Comparison of ENCODE assay signal across 19 cellular contexts in the genomic region with DNA sequence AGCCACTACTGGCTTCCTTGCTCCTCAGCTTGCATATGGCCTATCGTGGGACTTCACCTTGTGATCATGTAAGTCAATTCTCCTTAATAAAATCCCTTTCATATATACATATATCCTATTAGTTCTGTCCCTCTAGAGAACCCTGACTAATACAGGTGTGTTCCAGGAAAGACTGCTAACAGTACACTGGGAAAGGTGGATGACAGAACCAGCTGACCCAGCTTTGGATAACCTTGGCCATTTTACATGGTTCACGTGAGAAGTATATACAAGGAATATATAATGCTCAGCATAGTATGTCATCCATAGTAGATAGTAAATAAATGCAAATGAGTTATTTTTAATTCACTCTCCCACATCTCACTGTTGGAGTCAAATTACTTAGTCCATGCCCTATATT.
DNase-seq lines count a peak whose midpoint lies in the region; ATAC-seq and TF ChIP-seq lines count a peak whose summit lies in the region.
"Had no signal": no experiment of that assay in that cellular context is flagged by ENCODE, and none has a peak within 500 bp of the region (broad histone marks: within the 10 kb centered on the region; RNA-seq: fewer than 3 reads in every experiment).

No MANE protein-coding gene starts in this region.

- in situ Hi-C loops in transverse colon (cut with MboI; ENCODE audit: low pct_ligation_motif_present in 1 of 4, low pct_unique_long_range_greater_than_20kb in 1 of 4, low sequenced_read_pairs in 3 of 4), result no loop called here

- TF ChIP-seq EP300 in transverse colon (IDR thresholded peaks at IDR 0.05; ENCODE audit: low read depth), result no peak

- peaks cover 38% of the 10 kb centered on the region for H3K4me1 Mint-ChIP-seq in nephron
- H3K4me1 Mint-ChIP-seq: B cell had no signal

- peaks cover 43% of the 10 kb centered on the region for H3K4me1 ChIP-seq in body of pancreas
- peaks cover 0 to 48% (median 14%) of the 10 kb centered on the region in 4 donors for H3K4me1 ChIP-seq in transverse colon
- H3K4me1 ChIP-seq in left ventricle myocardium inferior, result no peaks in the 10 kb centered on the region
- H3K4me1 ChIP-seq: A549, Caco-2 had no signal

- peak; percentile 21 to 63 (median 37) for DNase-seq in body of pancreas
- no peak for DNase-seq in sciatic nerve (ENCODE audit: low spot score)
- no peak for DNase-seq in transverse colon
- no peak for DNase-seq in left ventricle myocardium inferior
- DNase-seq: AML-193; Caco-2; Calu3; CD4-positive, alpha-beta T cell; CD8-positive, alpha-beta T cell; DMS79 treated with DMSO at 0.1 percent for 48 hours; GF-D8 had no signal

- TF ChIP-seq POLR2A in body of pancreas (IDR thresholded peaks at IDR 0.05), result no peak
- no peak for TF ChIP-seq POLR2A in transverse colon (IDR thresholded peaks at IDR 0.05)

- H3K9me3 Mint-ChIP-seq in nephron, result no peaks in the 10 kb centered on the region

- H3K4me3 ChIP-seq in body of pancreas (no peak overlapping the region), transverse colon (no peak overlapping the region), left ventricle myocardium inferior (no peak overlapping the region)
- H3K4me3 ChIP-seq: A549; BLaER1 treated with 17β-estradiol and CSF1 and Interleukin-3, amounts not matched to agents 10 nM and 100 nM had no signal

- H3K36me3 ChIP-seq in body of pancreas (replicated peaks in 1 of 2; ENCODE audit: insufficient read depth in 1 of 2, low read depth in 2 of 2) (no peaks in the 10 kb centered on the region), transverse colon (no peaks in the 10 kb centered on the region), left ventricle myocardium inferior (no peaks in the 10 kb centered on the region)
- H3K36me3 ChIP-seq: BLaER1 treated with 17β-estradiol and CSF1 and Interleukin-3, amounts not matched to agents 10 nM and 100 nM had no signal

- H3K27ac ChIP-seq in body of pancreas (peak overlapping the region in 3 of 4 donors; percentile 40 to 62 (median 58)), transverse colon (peak overlapping the region in 3 of 4 donors; percentile 19 to 45 (median 39)), left ventricle myocardium inferior (replicated peaks) (no peak overlapping the region)
- H3K27ac ChIP-seq: 22Rv1; A549; BLaER1 treated with 17β-estradiol and CSF1 and Interleukin-3, amounts not matched to agents 10 nM and 100 nM; C4-2B had no signal

- H3K27me3 Mint-ChIP-seq in nephron (ENCODE audit: low read depth), result no peaks in the 10 kb centered on the region
- H3K27me3 Mint-ChIP-seq: B cell; CD4-positive, alpha-beta T cell had no signal

- no peaks in the 10 kb centered on the region for H3K36me3 Mint-ChIP-seq in nephron (ENCODE audit: low read depth)
- H3K36me3 Mint-ChIP-seq: CD8-positive, alpha-beta T cell had no signal

- no peak overlapping the region for H3K4me3 Mint-ChIP-seq in nephron
- H3K4me3 Mint-ChIP-seq: B cell; CD4-positive, alpha-beta T cell; CD8-positive, alpha-beta T cell had no signal

- no peaks in the 10 kb centered on the region for H3K9me3 ChIP-seq in body of pancreas
- no peaks in the 10 kb centered on the region for H3K9me3 ChIP-seq in transverse colon
- H3K9me3 ChIP-seq in left ventricle myocardium inferior (replicated peaks), result no peaks in the 10 kb centered on the region
- H3K9me3 ChIP-seq: A549; BLaER1 treated with 17β-estradiol and CSF1 and Interleukin-3, amounts not matched to agents 10 nM and 100 nM; Caco-2 had no signal

- H3K27ac Mint-ChIP-seq in nephron, result peak overlapping the region in 2 of 3 experiments; percentile 74 to 93
- H3K27ac Mint-ChIP-seq: B cell; CD4-positive, alpha-beta T cell; CD8-positive, alpha-beta T cell had no signal

- H3K27me3 ChIP-seq in body of pancreas, result no peaks in the 10 kb centered on the region
- no peaks in the 10 kb centered on the region for H3K27me3 ChIP-seq in transverse colon
- H3K27me3 ChIP-seq in left ventricle myocardium inferior (ENCODE audit: low read depth), result no peaks in the 10 kb centered on the region
- H3K27me3 ChIP-seq: BLaER1 treated with 17β-estradiol and CSF1 and Interleukin-3, amounts not matched to agents 10 nM and 100 nM had no signal

- ATAC-seq in body of pancreas (peak; percentile 86), sciatic nerve (peak; percentile 10), HG02571 (IDR thresholded peaks at IDR 0.05; ENCODE audit: unreplicated experiment) (no peak), GM21526 (IDR thresholded peaks at IDR 0.05; ENCODE audit: low FRiP score, unreplicated experiment) (no peak)
- ATAC-seq: A549; CD8-positive, alpha-beta T cell had no signal

- WGBS in body of pancreas, 2 donors, result 26 to 36% methylated on average over 2 of the region's 2 CpGs
- 52 to 67% methylated on average over 2 of the region's 2 CpGs for WGBS in transverse colon (ENCODE audit: low coverage in 1 of 2), 2 donors

- intact Hi-C loops in body of pancreas (cut with DNase I) (no loop called here), sciatic nerve (cut with DNase I) (no loop called here), transverse colon (cut with DNase I; ENCODE audit: low total_unique reads) (no loop called here), left ventricle myocardium inferior (cut with micrococcal nuclease) (no loop called here)

- TF ChIP-seq CTCF in body of pancreas (IDR thresholded peaks at IDR 0.05) (no peak), nephron (IDR thresholded peaks at IDR 0.05; ENCODE audit: unreplicated experiment in 3 of 3) (no peak), transverse colon (IDR thresholded peaks at IDR 0.05) (no peak), left ventricle myocardium inferior (IDR thresholded peaks at IDR 0.05; ENCODE audit: borderline replicate concordance) (no peak)

Comparison
In these comparisons a context has a peak if more than half of its experiments do, and no peak if none do; other contexts are left out.
1. ATAC-seq: peak in body of pancreas (single experiment) and sciatic nerve (single experiment); none in HG02571 (single experiment) and GM21526 (single experiment).
2. DNase-seq: peak in body of pancreas (4 of 4); none in sciatic nerve (single experiment), transverse colon (single experiment) and left ventricle myocardium inferior (single experiment).